In the genomic region with DNA sequence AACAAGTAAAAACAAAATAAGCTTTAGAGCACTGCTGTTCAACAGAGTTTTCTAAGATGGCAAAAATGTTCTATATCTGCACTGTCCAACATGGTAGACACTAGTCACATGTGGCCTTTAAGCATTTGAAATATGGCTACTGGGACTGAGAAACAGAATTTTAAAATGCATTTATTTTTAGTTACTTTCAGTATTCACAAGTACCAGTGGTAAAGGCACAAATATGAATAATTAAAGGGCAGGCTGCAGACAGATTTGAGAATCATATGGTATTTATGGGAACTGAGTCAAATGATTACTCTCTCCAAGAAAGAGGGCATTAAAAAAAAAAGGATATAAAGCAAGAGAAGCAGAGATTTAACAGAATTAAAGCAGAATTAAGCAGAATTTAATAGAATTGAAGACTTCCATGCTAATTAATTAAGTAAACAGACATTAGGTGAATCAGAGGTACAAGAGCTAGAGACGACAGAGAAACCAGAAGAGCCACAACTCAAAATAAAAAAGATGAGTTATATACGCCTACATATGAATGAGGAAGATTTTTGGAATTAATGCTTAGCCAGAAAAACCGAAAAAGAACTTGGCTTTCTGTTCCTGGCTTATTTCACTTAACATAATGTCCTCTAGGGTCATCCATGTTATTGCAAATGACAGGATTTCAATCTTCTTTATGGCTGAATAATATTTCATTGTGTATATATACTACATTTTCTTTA, we compare ENCODE assay signal across 1 cellular context.
A peak's percentile ranks its signal among the peaks of the same experiment; 100 is the strongest.
TF ChIP-seq lines count a peak whose summit lies in the region.

No MANE protein-coding gene starts in this region.

TF ChIP-seq in GM12878, 131 proteins besides CTCF, POLR2A, EP300 and RAD21:
- TF ChIP-seq, protein P1, sequence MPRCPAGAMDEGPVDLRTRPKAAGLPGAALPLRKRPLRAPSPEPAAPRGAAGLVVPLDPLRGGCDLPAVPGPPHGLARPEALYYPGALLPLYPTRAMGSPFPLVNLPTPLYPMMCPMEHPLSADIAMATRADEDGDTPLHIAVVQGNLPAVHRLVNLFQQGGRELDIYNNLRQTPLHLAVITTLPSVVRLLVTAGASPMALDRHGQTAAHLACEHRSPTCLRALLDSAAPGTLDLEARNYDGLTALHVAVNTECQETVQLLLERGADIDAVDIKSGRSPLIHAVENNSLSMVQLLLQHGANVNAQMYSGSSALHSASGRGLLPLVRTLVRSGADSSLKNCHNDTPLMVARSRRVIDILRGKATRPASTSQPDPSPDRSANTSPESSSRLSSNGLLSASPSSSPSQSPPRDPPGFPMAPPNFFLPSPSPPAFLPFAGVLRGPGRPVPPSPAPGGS (IDR thresholded peaks at IDR 0.05; ENCODE audit: borderline replicate concordance, insufficient read depth, low read depth, low read length, poor library complexity, severe bottlenecking): no peak
- TF ChIP-seq JUNB (IDR thresholded peaks at IDR 0.05): peak; percentile 64; the same call in 1 of the 2 replicates
- no peak for TF ChIP-seq NBN (IDR thresholded peaks at IDR 0.05)
- TF ChIP-seq MEF2A (IDR thresholded peaks at IDR 0.05; ENCODE audit: insufficient read depth, low read depth, low read length): peak; percentile 84; the same call in 1 of the 2 replicates
- TF ChIP-seq RUNX3 (IDR thresholded peaks at IDR 0.05; ENCODE audit: low read length): peak; percentile 36; the same call in 1 of the 2 replicates
- TF ChIP-seq CHD1 (IDR thresholded peaks at IDR 0.05; ENCODE audit: low read depth, low read length): no peak
- no peak for TF ChIP-seq BMI1 (IDR thresholded peaks at IDR 0.05; ENCODE audit: borderline replicate concordance)
- no peak for TF ChIP-seq MXI1 (IDR thresholded peaks at IDR 0.05; ENCODE audit: low read depth, low read length)
- peak; percentile 21; the same call in 1 of the 2 replicates for TF ChIP-seq CREM (IDR thresholded peaks at IDR 0.05; ENCODE audit: low read depth)
- no peak for TF ChIP-seq SMAD5 (IDR thresholded peaks at IDR 0.05; ENCODE audit: low read depth)
- no peak for TF ChIP-seq STAT3 (IDR thresholded peaks at IDR 0.05; ENCODE audit: low read depth, low read length)
- no peak for TF ChIP-seq ETV6 (conservative IDR thresholded peaks at IDR 0.05 in 1 of 2, IDR thresholded peaks at IDR 0.05 in 1 of 2; ENCODE audit: borderline replicate concordance in 1 of 2, low read depth in 1 of 2)
- TF ChIP-seq NFIC (IDR thresholded peaks at IDR 0.05; ENCODE audit: low read depth, low read length): peak; percentile 59
- TF ChIP-seq, protein P2, sequence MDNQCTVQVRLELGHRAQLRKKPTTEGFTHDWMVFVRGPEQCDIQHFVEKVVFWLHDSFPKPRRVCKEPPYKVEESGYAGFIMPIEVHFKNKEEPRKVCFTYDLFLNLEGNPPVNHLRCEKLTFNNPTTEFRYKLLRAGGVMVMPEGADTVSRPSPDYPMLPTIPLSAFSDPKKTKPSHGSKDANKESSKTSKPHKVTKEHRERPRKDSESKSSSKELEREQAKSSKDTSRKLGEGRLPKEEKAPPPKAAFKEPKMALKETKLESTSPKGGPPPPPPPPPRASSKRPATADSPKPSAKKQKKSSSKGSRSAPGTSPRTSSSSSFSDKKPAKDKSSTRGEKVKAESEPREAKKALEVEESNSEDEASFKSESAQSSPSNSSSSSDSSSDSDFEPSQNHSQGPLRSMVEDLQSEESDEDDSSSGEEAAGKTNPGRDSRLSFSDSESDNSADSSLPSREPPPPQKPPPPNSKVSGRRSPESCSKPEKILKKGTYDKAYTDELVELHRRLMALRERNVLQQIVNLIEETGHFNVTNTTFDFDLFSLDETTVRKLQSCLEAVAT (IDR thresholded peaks at IDR 0.05): no peak
- TF ChIP-seq YY1 (IDR thresholded peaks at IDR 0.05; ENCODE audit: low read depth, low read length): peak; percentile 67; the same call in 1 of the 2 replicates
- TF ChIP-seq MTA3 (IDR thresholded peaks at IDR 0.05; ENCODE audit: borderline replicate concordance, low read length): no peak
